Comparison of ENCODE assay signal across 8 cellular contexts in the genomic region with DNA sequence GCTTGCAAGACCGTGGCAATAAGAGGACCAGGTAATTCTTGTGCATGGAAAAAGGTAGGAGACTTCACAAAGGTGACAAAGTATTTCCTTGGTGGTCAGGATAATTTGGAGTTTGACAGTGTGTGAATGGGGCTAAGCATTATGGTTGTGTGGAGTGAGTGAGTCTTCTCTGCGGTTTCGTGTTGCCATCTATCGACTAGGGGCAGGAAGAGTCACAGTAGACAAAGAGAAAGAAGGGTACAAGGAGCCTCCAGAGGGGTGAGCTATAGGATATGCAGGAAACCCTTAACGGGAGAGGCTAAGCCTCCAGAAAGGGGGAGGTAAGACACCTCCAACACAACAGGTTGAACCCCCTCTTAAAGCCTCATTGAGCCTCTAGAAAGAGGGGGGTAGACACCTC.
A peak's percentile ranks its signal among the peaks of the same experiment; 100 is the strongest.
DNase-seq lines count a peak whose midpoint lies in the region; ATAC-seq, FAIRE-seq and TF ChIP-seq lines count a peak whose summit lies in the region.

No MANE protein-coding gene starts in this region.

- H3K4me3 Mint-ChIP-seq in astrocyte (ENCODE audit: unreplicated experiment) = no peak overlapping the region
- H3K4me3 Mint-ChIP-seq in naive thymus-derived CD4-positive, alpha-beta T cell = peak overlapping the region in 9 of 10 donors; percentile 38 to 94 (median 87)

- peaks cover 2% of the 10 kb centered on the region for H3K9me3 Mint-ChIP-seq in astrocyte (ENCODE audit: unreplicated experiment)
- peaks cover 0 to 3% (median 0%) of the 10 kb centered on the region in 11 donors for H3K9me3 Mint-ChIP-seq in naive thymus-derived CD4-positive, alpha-beta T cell

- no peak for DNase-seq in BE2C
- DNase-seq in HT-29 (ENCODE audit: low spot score) = peak; percentile 28
- no peak for DNase-seq in astrocyte (ENCODE audit: low read depth)
- DNase-seq in naive thymus-derived CD4-positive, alpha-beta T cell = no peak
- no peak for DNase-seq in AML-193 (lab: John Stamatoyannopoulos, UW)
- DNase-seq in 8988T = no peak
- no peak for DNase-seq in NCI-H446 treated with DMSO at 0.1 percent for 48 hours (lab: John Stamatoyannopoulos, UW)

- CTCF ChIA-PET in naive thymus-derived CD4-positive, alpha-beta T cell (lab: Charles Lee) = no interaction called here

- intact Hi-C loops in naive thymus-derived CD4-positive, alpha-beta T cell (cut with micrococcal nuclease) = no loop called here

- no peak overlapping the region for H2AFZ ChIP-seq in astrocyte (ENCODE audit: low read depth, low read length)

- H3K4me1 ChIP-seq in BE2C (no peaks in the 10 kb centered on the region), astrocyte (ENCODE audit: insufficient read depth, low read length) (no peaks in the 10 kb centered on the region)
- H3K4me1 ChIP-seq in naive thymus-derived CD4-positive, alpha-beta T cell (ENCODE audit: control insufficient read depth in 2 of 2, insufficient read depth in 2 of 2, low read length in 2 of 2) = peaks cover 0 to 4% of the 10 kb centered on the region in 2 donors

- H3K4me3 ChIP-seq in BE2C (ENCODE audit: low read depth, low read length) (peak overlapping the region; percentile 66), astrocyte (ENCODE audit: insufficient read depth, low read depth, low read length) (no peak overlapping the region)
- H3K4me3 ChIP-seq in naive thymus-derived CD4-positive, alpha-beta T cell (ENCODE audit: low read length) = no peak overlapping the region

- H3K27me3 ChIP-seq in BE2C (peaks cover 3% of the 10 kb centered on the region; the same call in 1 of the 2 replicates), astrocyte (ENCODE audit: insufficient read depth, low read length) (no peaks in the 10 kb centered on the region)
- no peaks in the 10 kb centered on the region for H3K27me3 ChIP-seq in naive thymus-derived CD4-positive, alpha-beta T cell (ENCODE audit: control insufficient read depth in 2 of 2, insufficient read depth in 2 of 2, low read length in 2 of 2)

- H3K36me3 Mint-ChIP-seq in astrocyte (ENCODE audit: low read depth, unreplicated experiment) = no peaks in the 10 kb centered on the region
- peaks cover 0 to 4% (median 0%) of the 10 kb centered on the region in 5 donors for H3K36me3 Mint-ChIP-seq in naive thymus-derived CD4-positive, alpha-beta T cell

- no peaks in the 10 kb centered on the region for H3K79me2 ChIP-seq in astrocyte (ENCODE audit: insufficient read depth, low read length)

- ATAC-seq in naive thymus-derived CD4-positive, alpha-beta T cell = no peak
- no peak for ATAC-seq in GM19328 (IDR thresholded peaks at IDR 0.05; ENCODE audit: unreplicated experiment)

- no peak overlapping the region for H3K9ac ChIP-seq in astrocyte (ENCODE audit: low read length)

- POLR2A ChIA-PET in naive thymus-derived CD4-positive, alpha-beta T cell (lab: Charles Lee) = no interaction called here

- FAIRE-seq in astrocyte (lab: Jason Lieb, UNC) = no peak

- H3K9me3 ChIP-seq in BE2C = no peaks in the 10 kb centered on the region
- H3K9me3 ChIP-seq in astrocyte (ENCODE audit: insufficient read depth, low read depth, low read length) = no peaks in the 10 kb centered on the region
- H3K9me3 ChIP-seq in naive thymus-derived CD4-positive, alpha-beta T cell (ENCODE audit: control insufficient read depth in 2 of 3, low read length in 3 of 3) = no peaks in the 10 kb centered on the region

- H3K4me2 ChIP-seq in astrocyte (ENCODE audit: low read length) = peak overlapping the region; percentile 84

- peak overlapping the region; percentile 42 for H3K27ac Mint-ChIP-seq in astrocyte (ENCODE audit: unreplicated experiment)
- H3K27ac Mint-ChIP-seq in naive thymus-derived CD4-positive, alpha-beta T cell = peak overlapping the region in 4 of 9 donors; percentile 51 to 93 (median 68)

- H3K27ac ChIP-seq in astrocyte (ENCODE audit: low read depth, low read length) = no peak overlapping the region
- no peak overlapping the region for H3K27ac ChIP-seq in naive thymus-derived CD4-positive, alpha-beta T cell (ENCODE audit: low read depth, low read length)

- no peaks in the 10 kb centered on the region for H3K27me3 Mint-ChIP-seq in astrocyte (ENCODE audit: low read depth, unreplicated experiment)
- H3K27me3 Mint-ChIP-seq in naive thymus-derived CD4-positive, alpha-beta T cell = peaks cover 0 to 8% (median 5%) of the 10 kb centered on the region in 5 donors

- H3K36me3 ChIP-seq in BE2C (no peaks in the 10 kb centered on the region), astrocyte (ENCODE audit: insufficient read depth, low read length) (no peaks in the 10 kb centered on the region)
- no peaks in the 10 kb centered on the region for H3K36me3 ChIP-seq in naive thymus-derived CD4-positive, alpha-beta T cell (ENCODE audit: control insufficient read depth in 2 of 3, insufficient read depth in 3 of 3, low read length in 3 of 3)

- TF ChIP-seq CTCF in BE2C (IDR thresholded peaks at IDR 0.05; ENCODE audit: low read depth, low read length) (no peak), astrocyte (IDR thresholded peaks at IDR 0.05; ENCODE audit: insufficient read depth, low read depth, low read length) (no peak)

- no peaks in the 10 kb centered on the region for H4K20me1 ChIP-seq in astrocyte (ENCODE audit: insufficient read depth, low read length)

- peaks cover 20% of the 10 kb centered on the region for H3K4me1 Mint-ChIP-seq in astrocyte (ENCODE audit: low read depth, unreplicated experiment)
- peaks cover 0 to 13% (median 7%) of the 10 kb centered on the region in 7 donors for H3K4me1 Mint-ChIP-seq in naive thymus-derived CD4-positive, alpha-beta T cell
